In the genomic region with DNA sequence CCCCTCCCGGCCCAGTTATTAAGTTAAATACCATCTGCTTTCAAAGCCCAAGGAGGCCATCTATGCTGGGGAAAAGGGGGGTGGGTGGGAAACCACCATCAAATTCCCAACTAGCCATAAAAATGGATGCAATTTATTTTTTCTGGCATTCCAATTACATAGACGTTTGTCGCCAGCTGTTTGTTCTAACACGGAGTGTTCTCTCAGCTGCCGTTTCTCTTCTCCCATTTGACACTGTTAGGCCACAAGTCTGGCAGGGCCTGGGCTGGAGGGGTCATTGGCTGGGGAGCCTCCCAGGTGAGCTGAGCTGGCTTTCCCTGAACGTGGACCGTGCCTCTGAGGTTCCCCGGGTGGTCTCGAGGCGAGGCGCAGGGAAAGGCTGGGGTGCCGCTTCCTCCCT, we compare ENCODE assay signal across 19 cellular contexts. TPM values are rescaled to one million over a fixed set of nuclear protein-coding genes. Genes with fewer than 3 reads are reported as not detected.
DNase-seq lines count a peak whose midpoint lies in the region; ATAC-seq and TF ChIP-seq lines count a peak whose summit lies in the region.
"Had no signal": no experiment of that assay in that cellular context is flagged by ENCODE, and none has a peak within 500 bp of the region (broad histone marks: within the 10 kb centered on the region; RNA-seq: fewer than 3 reads in every experiment).

No MANE protein-coding gene starts in this region.

- no peak for TF ChIP-seq POLR2A in stomach (IDR thresholded peaks at IDR 0.05)
- TF ChIP-seq POLR2A in testis (IDR thresholded peaks at IDR 0.05) = no peak

- H3K4me1 ChIP-seq in ascending aorta (peaks cover 68 to 88% of the 10 kb centered on the region in 2 donors), stomach (peaks cover 72 to 91% (median 85%) of the 10 kb centered on the region in 4 donors), hepatocyte (ENCODE audit: insufficient read depth) (peaks cover 55% of the 10 kb centered on the region), testis (peaks cover 42% of the 10 kb centered on the region)

- no peaks in the 10 kb centered on the region for H3K79me2 ChIP-seq in hepatocyte

- H3K9me3 Mint-ChIP-seq in HFFc6 = no peaks in the 10 kb centered on the region
- H3K9me3 Mint-ChIP-seq: activated naive CD4-positive, alpha-beta T cell treated with anti-CD3 and anti-CD28 coated beads, Interleukin-2, amount 10 ng/mL, durations not matched to agents 7 days and 5 days; GM23338; stimulated activated naive B cell treated with anti-CD40 and anti-IgM and Interleukin-4, amounts not matched to agents 10 μg/mL and 1 μg/mL and 100 μg/mL, for 72 hours had no signal

- peak; percentile 8 for ATAC-seq in left lobe of liver
- ATAC-seq: pancreas had no signal

- H3K4me3 ChIP-seq in ascending aorta (no peak overlapping the region), stomach (no peak overlapping the region), hepatocyte (no peak overlapping the region), testis (no peak overlapping the region)
- H3K4me3 ChIP-seq: breast epithelium, GM23338, pancreas had no signal

- no peak overlapping the region for H2AFZ ChIP-seq in hepatocyte
- H2AFZ ChIP-seq: GM23338 had no signal

- peaks cover 3% of the 10 kb centered on the region; the same call in 1 of the 2 replicates for H3K27me3 Mint-ChIP-seq in HFFc6 (ENCODE audit: insufficient read depth)

- no peak overlapping the region for H3K4me2 ChIP-seq in hepatocyte
- H3K4me2 ChIP-seq: GM23338, KMS-11 had no signal

- intact Hi-C loops in ascending aorta (cut with DNase I) = no loop called here
- intact Hi-C loops in stomach (cut with DNase I; ENCODE audit: low total_unique reads) = no loop called here
- intact Hi-C loops in testis (cut with DNase I; ENCODE audit: low total_unique reads) = no loop called here

- H3K27me3 ChIP-seq in ascending aorta (no peaks in the 10 kb centered on the region), stomach (peaks cover 0 to 14% (median 0%) of the 10 kb centered on the region in 3 donors), hepatocyte (peaks cover 6% of the 10 kb centered on the region), testis (no peaks in the 10 kb centered on the region)
- H3K27me3 ChIP-seq: breast epithelium, pancreas had no signal

- no peak for TF ChIP-seq EP300 in stomach (IDR thresholded peaks at IDR 0.05)

- no peaks in the 10 kb centered on the region for H3K9me3 ChIP-seq in ascending aorta
- no peaks in the 10 kb centered on the region for H3K9me3 ChIP-seq in stomach
- no peaks in the 10 kb centered on the region for H3K9me3 ChIP-seq in hepatocyte (ENCODE audit: low read depth)
- no peaks in the 10 kb centered on the region for H3K9me3 ChIP-seq in testis
- H3K9me3 ChIP-seq: breast epithelium, pancreas had no signal

- 75 to 85% (median 80%) methylated on average over 12 of the region's 12 CpGs for WGBS in stomach, 5 donors
- 77% methylated on average over 12 of the region's 12 CpGs for WGBS in hepatocyte (ENCODE audit: low lambda C conversion rate, missing lambda C conversion rate)
- WGBS in testis, 2 donors = 71 to 74% methylated on average over 12 of the region's 12 CpGs

- peak overlapping the region; percentile 80 to 93 for H3K27ac ChIP-seq in ascending aorta
- peak overlapping the region in 3 of 5 donors; percentile 84 to 87 (median 87) for H3K27ac ChIP-seq in stomach
- no peak overlapping the region for H3K27ac ChIP-seq in hepatocyte
- no peak overlapping the region for H3K27ac ChIP-seq in testis
- H3K27ac ChIP-seq: KMS-11, pancreas had no signal

- DNase-seq in HFFc6 = no peak
- no peak for DNase-seq in ascending aorta (ENCODE audit: low spot score in 2 of 2)
- DNase-seq in left lobe of liver (ENCODE audit: low spot score) = no peak
- no peak for DNase-seq in stomach
- no peak for DNase-seq in hepatocyte (ENCODE audit: low spot score)
- DNase-seq in effector CD8-positive, alpha-beta T cell (lab: John Stamatoyannopoulos, UW) = no peak
- no peak for DNase-seq in NCI-H748 treated with DMSO at 0.1 percent for 48 hours (lab: John Stamatoyannopoulos, UW)
- DNase-seq in testis = no peak
- DNase-seq: activated CD4-positive, alpha-beta T cell treated with anti-CD3 and anti-CD28 coated beads for 4 hours; activated naive CD4-positive, alpha-beta T cell treated with anti-CD3 and anti-CD28 coated beads, Interleukin-2, amount 10 ng/mL, durations not matched to agents 7 days and 5 days; AML-193; NCI-H1417; SIG-M5; stimulated activated naive B cell treated with anti-CD40 and anti-IgM and Interleukin-4, amounts not matched to agents 10 μg/mL and 1 μg/mL and 100 μg/mL, for 72 hours; T1000 had no signal

- TF ChIP-seq CTCF in HFFc6 (IDR thresholded peaks at IDR 0.05) (no peak), ascending aorta (IDR thresholded peaks at IDR 0.05) (no peak), stomach (IDR thresholded peaks at IDR 0.05) (no peak), hepatocyte (IDR thresholded peaks at IDR 0.05; ENCODE audit: poor library complexity) (no peak), testis (IDR thresholded peaks at IDR 0.05) (no peak)

- peak overlapping the region; percentile 68; the same call in 1 of the 2 replicates for H3K27ac Mint-ChIP-seq in HFFc6
- H3K27ac Mint-ChIP-seq: activated naive CD4-positive, alpha-beta T cell treated with anti-CD3 and anti-CD28 coated beads, Interleukin-2, amount 10 ng/mL, durations not matched to agents 7 days and 5 days; GM23338; stimulated activated naive B cell treated with anti-CD40 and anti-IgM and Interleukin-4, amounts not matched to agents 10 μg/mL and 1 μg/mL and 100 μg/mL, for 72 hours had no signal

- peaks cover 69% of the 10 kb centered on the region for H3K4me1 Mint-ChIP-seq in HFFc6 (ENCODE audit: low read depth)
- H3K4me1 Mint-ChIP-seq: activated naive CD4-positive, alpha-beta T cell treated with anti-CD3 and anti-CD28 coated beads, Interleukin-2, amount 10 ng/mL, durations not matched to agents 7 days and 5 days had no signal

- H3K4me3 Mint-ChIP-seq in HFFc6 = no peak overlapping the region
- H3K4me3 Mint-ChIP-seq: activated naive CD4-positive, alpha-beta T cell treated with anti-CD3 and anti-CD28 coated beads, Interleukin-2, amount 10 ng/mL, durations not matched to agents 7 days and 5 days; GM23338; stimulated activated naive B cell treated with anti-CD40 and anti-IgM and Interleukin-4, amounts not matched to agents 10 μg/mL and 1 μg/mL and 100 μg/mL, for 72 hours had no signal

- H3K36me3 ChIP-seq in ascending aorta (peaks cover 18 to 82% of the 10 kb centered on the region in 2 donors), stomach (peaks cover 0 to 14% (median 7%) of the 10 kb centered on the region in 4 donors), hepatocyte (replicated peaks; ENCODE audit: insufficient read depth, low read depth) (no peaks in the 10 kb centered on the region), testis (ENCODE audit: low read depth, missing control alignments) (no peaks in the 10 kb centered on the region)
- H3K36me3 ChIP-seq: breast epithelium, pancreas had no signal

- H3K36me3 Mint-ChIP-seq in HFFc6 (ENCODE audit: low read depth) = peaks cover 30% of the 10 kb centered on the region
- H3K36me3 Mint-ChIP-seq: activated naive CD4-positive, alpha-beta T cell treated with anti-CD3 and anti-CD28 coated beads, Interleukin-2, amount 10 ng/mL, durations not matched to agents 7 days and 5 days; stimulated activated naive B cell treated with anti-CD40 and anti-IgM and Interleukin-4, amounts not matched to agents 10 μg/mL and 1 μg/mL and 100 μg/mL, for 72 hours had no signal

- H3K9me2 ChIP-seq in hepatocyte (replicated peaks; ENCODE audit: insufficient read depth) = no peaks in the 10 kb centered on the region

- no peaks in the 10 kb centered on the region for H4K20me1 ChIP-seq in hepatocyte (ENCODE audit: insufficient read depth, poor library complexity, severe bottlenecking)

RNA-seq across cellular contexts. Expression of gene ATOH8, which starts 16.6 kb away (rescaled TPM):
- total RNA-seq in HFFc6 (2021; fragmentation: NEBNext Ultra II Directional; extraction: Animal tissue kit (Norgen Biotek cat#: 25700)) = 10 to 100 TPM; 34.4 to 53.0 (median 45.5) TPM
- 239 TPM for total RNA-seq in ascending aorta
- total RNA-seq in left lobe of liver = 28.0 TPM
- total RNA-seq in stomach = 10 to 100 TPM in 2 of 5 donors, 1 to 10 TPM in 3; 2.3 to 23.2 (median 9.7) TPM
- 10 to 100 TPM; 11.3 to 20.0 (median 15.3) TPM for polyA plus RNA-seq in stomach
- 2.0 and 2.9 TPM in 2 replicates for total RNA-seq in hepatocyte
- polyA plus RNA-seq in hepatocyte = 1.3 and 2.1 TPM in 2 replicates
- total RNA-seq in testis = 10 to 100 TPM; 14.2 to 16.8 TPM
- polyA plus RNA-seq in testis (ENCODE audit: insufficient read depth, low read depth, low replicate concordance) = 13.5 TPM

Comparison
In these comparisons a context has a peak if more than half of its experiments do, and no peak if none do; other contexts are left out.
1. H3K27ac ChIP-seq: peak in ascending aorta (2 of 2) and stomach (3 of 5); none in hepatocyte (single experiment) and testis (0 of 2).